Comparison of ENCODE assay signal across 12 cellular contexts in genomic region chr9:94909250-94909894, GRCh38.
DNase-seq lines count a peak whose midpoint lies in the region; FAIRE-seq and TF ChIP-seq lines count a peak whose summit lies in the region.
"Had no signal": no experiment of that assay in that cellular context is flagged by ENCODE, and none has a peak within 500 bp of the region (broad histone marks: within the 10 kb centered on the region; RNA-seq: fewer than 3 reads in every experiment).

No MANE protein-coding gene starts in this region.

- POLR2A ChIA-PET in MCF 10A (lab: Yijun Ruan, JAX), result no interaction called here

- intact Hi-C loops in MCF 10A (cut with micrococcal nuclease), result no loop called here

- CTCF ChIA-PET in MCF 10A (lab: Yijun Ruan, JAX), result no interaction called here

- H3K4me3 Mint-ChIP-seq in chondrocyte (ENCODE audit: unreplicated experiment) (no peak overlapping the region), osteocyte (ENCODE audit: unreplicated experiment) (no peak overlapping the region), MCF 10A (ENCODE audit: unreplicated experiment) (no peak overlapping the region)
- H3K4me3 Mint-ChIP-seq: GM23338 had no signal

- TF ChIP-seq POLR2A in H54 (IDR thresholded peaks at IDR 0.05; ENCODE audit: low read depth, low read length), result no peak

- H3K4me1 Mint-ChIP-seq in chondrocyte (ENCODE audit: low read depth) (peaks cover 87% of the 10 kb centered on the region), osteocyte (ENCODE audit: unreplicated experiment) (peaks cover 65% of the 10 kb centered on the region), MCF 10A (ENCODE audit: insufficient read depth, unreplicated experiment) (peaks cover 23% of the 10 kb centered on the region)

- in situ Hi-C loops in ACHN (cut with HindIII; ENCODE audit: low pct_ligation_motif_present, low pct_unique_long_range_greater_than_20kb, low sequenced_read_pairs), result no loop called here

- H3K27me3 Mint-ChIP-seq in chondrocyte (ENCODE audit: low read depth), result no peaks in the 10 kb centered on the region
- H3K27me3 Mint-ChIP-seq in osteocyte (ENCODE audit: unreplicated experiment), result no peaks in the 10 kb centered on the region
- H3K27me3 Mint-ChIP-seq in MCF 10A (ENCODE audit: insufficient read depth, unreplicated experiment), result no peaks in the 10 kb centered on the region

- BruUV-seq in MCF 10A (replicated peaks; lab: Mats Ljungman, UMichigan), result no TSS peak

- H3K9me3 Mint-ChIP-seq in chondrocyte (ENCODE audit: low read depth) (peaks cover 4% of the 10 kb centered on the region), osteocyte (ENCODE audit: unreplicated experiment) (no peaks in the 10 kb centered on the region), MCF 10A (ENCODE audit: unreplicated experiment) (no peaks in the 10 kb centered on the region)
- H3K9me3 Mint-ChIP-seq: brain, GM23338 had no signal

- H3K27ac Mint-ChIP-seq in chondrocyte (ENCODE audit: unreplicated experiment) (peak overlapping the region; percentile 98), osteocyte (ENCODE audit: unreplicated experiment) (peak overlapping the region; percentile 88), MCF 10A (ENCODE audit: low read depth, unreplicated experiment) (no peak overlapping the region)
- H3K27ac Mint-ChIP-seq: GM23338 had no signal

- DNase-seq in ACHN, result peak; percentile 46
- peak; percentile 55 for DNase-seq in H54 (ENCODE audit: insufficient read length, low spot score)
- DNase-seq in chondrocyte (ENCODE audit: low spot score), result no peak
- no peak for DNase-seq in osteocyte (ENCODE audit: extremely low spot score, unreplicated experiment)
- DNase-seq in DMS114 treated with DMSO at 0.1 percent for 48 hours (lab: John Stamatoyannopoulos, UW; ENCODE audit: unreplicated experiment), result no peak
- DNase-seq in MCF 10A (ENCODE audit: unreplicated experiment), result no peak
- DNase-seq in NCI-H524 (lab: John Stamatoyannopoulos, UW), result no peak
- DNase-seq: NCI-H1092 treated with DMSO at 0.1 percent for 48 hours, NCI-H69, spleen had no signal

- peak; percentile 88 for FAIRE-seq in H54 (lab: Jason Lieb, UNC)

- H3K36me3 Mint-ChIP-seq in chondrocyte (ENCODE audit: low read depth) (no peaks in the 10 kb centered on the region), osteocyte (ENCODE audit: unreplicated experiment) (no peaks in the 10 kb centered on the region), MCF 10A (ENCODE audit: insufficient read depth, unreplicated experiment) (no peaks in the 10 kb centered on the region)
- H3K36me3 Mint-ChIP-seq: brain had no signal

- TF ChIP-seq CTCF in chondrocyte (IDR thresholded peaks at IDR 0.05), result no peak
- TF ChIP-seq CTCF in osteocyte (IDR thresholded peaks at IDR 0.05), result no peak
- TF ChIP-seq CTCF in MCF 10A (IDR thresholded peaks at IDR 0.05; ENCODE audit: unreplicated experiment), result no peak

Comparison
In these comparisons a context has a peak if more than half of its experiments do, and no peak if none do; other contexts are left out.
1. DNase-seq: peak in ACHN (single experiment) and H54 (single experiment); none in chondrocyte (single experiment), osteocyte (single experiment), DMS114 treated with DMSO at 0.1 percent for 48 hours (single experiment), MCF 10A (single experiment) and NCI-H524 (0 of 2).